8 cellular contexts compared by ENCODE assay signal in genomic region chr1:94092210-94092613, GRCh38.
DNase-seq lines count a peak whose midpoint lies in the region; ATAC-seq, FAIRE-seq and TF ChIP-seq lines count a peak whose summit lies in the region.

No MANE protein-coding gene starts in this region.

- DNase-seq in AG10803 (ENCODE audit: low read depth): peak; percentile 36
- peak; percentile 61 for DNase-seq in HTR-8/SVneo (ENCODE audit: insufficient read length, low spot score)
- peak in 3 of 61 donors; percentile 6 to 32 (median 7) for DNase-seq in caudate nucleus (lab: John Stamatoyannopoulos, UW)
- peak; percentile 15 for DNase-seq in medulla oblongata (ENCODE audit: extremely low spot score)
- no peak for DNase-seq in HuH-7 (ENCODE audit: low spot score)
- DNase-seq in OCI-M2 (lab: John Stamatoyannopoulos, UW; ENCODE audit: unreplicated experiment): no peak

- no peak overlapping the region for H3K4me3 ChIP-seq in AG10803 (ENCODE audit: low read length)

- no peak for ATAC-seq in GM21367 (IDR thresholded peaks at IDR 0.05; ENCODE audit: unreplicated experiment)
- ATAC-seq in GM19397 (IDR thresholded peaks at IDR 0.05; ENCODE audit: unreplicated experiment): no peak

- no peak for TF ChIP-seq CTCF in AG10803 (conservative IDR thresholded peaks at IDR 0.05; ENCODE audit: low read length)

- peak overlapping the region; percentile 29 for H3K27ac ChIP-seq in caudate nucleus (ENCODE audit: low read depth, low read length)

- FAIRE-seq in HTR-8/SVneo (lab: Jason Lieb, UNC): peak; percentile 85

Comparison
In these comparisons a context has a peak if more than half of its experiments do, and no peak if none do; other contexts are left out.
1. DNase-seq: peak in AG10803 (single experiment), HTR-8/SVneo (single experiment) and medulla oblongata (single experiment); none in HuH-7 (single experiment) and OCI-M2 (single experiment).